In the genomic region with DNA sequence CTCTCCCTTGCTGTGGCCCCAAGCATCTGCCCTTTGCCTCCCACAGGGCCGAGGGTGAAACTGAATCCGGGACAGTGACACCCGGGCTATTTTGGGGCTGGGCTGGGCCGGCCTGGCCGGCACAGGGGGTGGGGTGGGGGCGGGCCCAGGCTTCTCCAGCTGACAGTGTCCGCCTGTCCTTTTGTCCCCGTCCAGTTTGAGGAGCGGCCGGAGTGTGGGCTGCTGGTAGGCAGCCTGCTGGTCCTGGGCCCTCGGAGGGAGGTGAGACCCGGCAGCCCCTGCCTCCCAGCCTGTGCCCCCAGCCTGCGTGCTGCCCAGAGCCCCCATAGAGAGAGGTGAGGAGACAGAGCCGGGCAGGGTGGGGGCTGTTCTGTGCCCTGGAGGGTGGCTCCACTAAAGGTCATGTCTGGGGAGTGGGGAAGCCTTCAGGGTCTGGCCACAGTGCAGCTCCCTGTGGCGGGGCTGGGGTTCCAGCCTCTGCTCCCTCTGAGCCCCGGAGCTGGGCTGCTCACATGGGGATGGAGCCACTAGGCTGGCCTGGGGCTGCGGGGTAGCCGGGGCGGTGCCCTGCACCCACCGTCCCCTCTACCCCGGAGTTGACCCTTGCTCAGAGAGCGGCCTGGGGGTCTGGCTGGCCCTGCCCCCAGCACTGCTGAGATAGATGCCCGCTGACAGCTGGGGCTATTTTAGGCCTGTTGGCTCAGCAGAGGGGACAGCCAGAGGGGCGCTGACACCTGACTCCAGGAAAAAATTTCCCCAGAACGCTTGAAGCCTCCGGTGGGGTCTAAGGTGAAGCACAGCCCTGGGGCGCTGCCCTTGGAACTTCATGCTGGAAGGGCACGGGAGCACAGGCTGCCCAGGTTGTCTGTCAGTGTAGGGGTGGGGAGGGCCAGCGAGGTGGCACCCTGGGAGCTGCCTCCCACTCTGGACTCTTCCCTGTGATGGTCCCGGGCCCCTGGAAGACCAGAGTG, we compare ENCODE assay signal across 10 cellular contexts. TPM values are rescaled to one million over a fixed set of nuclear protein-coding genes. Genes with fewer than 3 reads are reported as not detected.
DNase-seq lines count a peak whose midpoint lies in the region; ATAC-seq and TF ChIP-seq lines count a peak whose summit lies in the region.
"Had no signal": no experiment of that assay in that cellular context is flagged by ENCODE, and none has a peak within 500 bp of the region (broad histone marks: within the 10 kb centered on the region; RNA-seq: fewer than 3 reads in every experiment).

Gene OBSCN (plus strand): TSS at position 194 of the 971 bp plus-strand sequence. CDS start 3,740 bp downstream, outside the sequence.

- no peak within 1 kb of the TSS for H3K27ac ChIP-seq in endodermal cell (ENCODE audit: low read depth, low read length)
- no peak within 1 kb of the TSS for H3K27ac ChIP-seq in tibial nerve
- H3K27ac ChIP-seq: KMS-11 had no signal

- peak; percentile 49 for DNase-seq in activated CD8-positive, alpha-beta memory T cell treated with anti-CD3 and anti-CD28 coated beads for 24 hours
- no peak for DNase-seq in activated CD8-positive, alpha-beta memory T cell treated with anti-CD3 and anti-CD28 coated beads, Interleukin-2, amount 10 ng/mL, durations not matched to agents 7 days and 5 days
- DNase-seq in endodermal cell: no peak
- no peak for DNase-seq in tibial nerve (ENCODE audit: low spot score in 2 of 2)
- no peak for DNase-seq in stimulated activated CD4-positive, alpha-beta T cell treated with anti-CD3 and anti-CD28 coated beads, Interleukin-1b, Interleukin-23, amount 100 ng/mL, for 48 hours
- no peak for DNase-seq in NCI-H2196 treated with DMSO at 0.1 percent for 48 hours (lab: John Stamatoyannopoulos, UW; ENCODE audit: unreplicated experiment)
- DNase-seq: ACHN had no signal

- no peak within 1 kb of the TSS for H3K4me3 Mint-ChIP-seq in activated CD8-positive, alpha-beta memory T cell treated with anti-CD3 and anti-CD28 coated beads, Interleukin-2, amount 10 ng/mL, durations not matched to agents 7 days and 5 days
- H3K4me3 Mint-ChIP-seq in endodermal cell: no peak within 1 kb of the TSS

- H3K36me3 Mint-ChIP-seq in activated CD8-positive, alpha-beta memory T cell treated with anti-CD3 and anti-CD28 coated beads, Interleukin-2, amount 10 ng/mL, durations not matched to agents 7 days and 5 days: no peaks in the 10 kb centered on the region
- no peaks in the 10 kb centered on the region for H3K36me3 Mint-ChIP-seq in endodermal cell (ENCODE audit: low read depth)

- H3K4me1 ChIP-seq in endodermal cell (ENCODE audit: control insufficient read depth, insufficient read depth, low read length): peaks cover 5% of the 10 kb centered on the region
- H3K4me1 ChIP-seq in mononuclear cell (ENCODE audit: insufficient read depth, low read length): no peaks in the 10 kb centered on the region
- peaks cover 0 to 9% (median 4%) of the 10 kb centered on the region in 4 donors for H3K4me1 ChIP-seq in tibial nerve

- H3K9me3 Mint-ChIP-seq in activated CD8-positive, alpha-beta memory T cell treated with anti-CD3 and anti-CD28 coated beads, Interleukin-2, amount 10 ng/mL, durations not matched to agents 7 days and 5 days (ENCODE audit: low read depth): no peaks in the 10 kb centered on the region
- peaks cover 2% of the 10 kb centered on the region for H3K9me3 Mint-ChIP-seq in endodermal cell

- 54 to 83% methylated on average over 7 to 30 of the region's 30 CpGs for WGBS in endodermal cell (ENCODE audit: insufficient coverage in 1 of 2, insufficient read length in 1 of 2), 2 experiments
- WGBS in tibial nerve, 2 donors: 44 to 60% methylated on average over 12 to 14 of the region's 30 CpGs

- H3K4me3 ChIP-seq in endodermal cell (ENCODE audit: low read length) (no peak within 1 kb of the TSS), mononuclear cell (ENCODE audit: low read length) (no peak within 1 kb of the TSS), tibial nerve (no peak within 1 kb of the TSS)

- H3K36me3 ChIP-seq in endodermal cell (ENCODE audit: control insufficient read depth, insufficient read depth, low read length): no peaks in the 10 kb centered on the region
- H3K36me3 ChIP-seq in tibial nerve: no peaks in the 10 kb centered on the region

- ATAC-seq in activated CD8-positive, alpha-beta memory T cell treated with anti-CD3 and anti-CD28 coated beads, Interleukin-2, amount 10 ng/mL, durations not matched to agents 7 days and 5 days: no peak
- ATAC-seq in HG02763 (IDR thresholded peaks at IDR 0.05; ENCODE audit: unreplicated experiment): no peak

- no peak within 1 kb of the TSS for H3K9ac ChIP-seq in endodermal cell (ENCODE audit: extremely low read depth, low read length, poor library complexity, severe bottlenecking)
- H3K9ac ChIP-seq: KMS-11 had no signal

- no peak for TF ChIP-seq EP300 in tibial nerve (IDR thresholded peaks at IDR 0.05)

- no peaks in the 10 kb centered on the region for H3K4me1 Mint-ChIP-seq in activated CD8-positive, alpha-beta memory T cell treated with anti-CD3 and anti-CD28 coated beads, Interleukin-2, amount 10 ng/mL, durations not matched to agents 7 days and 5 days
- peaks cover 3% of the 10 kb centered on the region for H3K4me1 Mint-ChIP-seq in endodermal cell

- no peaks in the 10 kb centered on the region for H3K9me3 ChIP-seq in endodermal cell (ENCODE audit: control insufficient read depth, low read length)
- no peaks in the 10 kb centered on the region for H3K9me3 ChIP-seq in mononuclear cell (ENCODE audit: low read depth, low read length)
- H3K9me3 ChIP-seq in tibial nerve: no peaks in the 10 kb centered on the region

- TF ChIP-seq POLR2A in tibial nerve (IDR thresholded peaks at IDR 0.05): no peak

- CTCF ChIA-PET in activated CD8-positive, alpha-beta memory T cell treated with anti-CD3 and anti-CD28 coated beads, Interleukin-2, amount 10 ng/mL, durations not matched to agents 7 days and 5 days (lab: Charles Lee): no interaction called here

- H3K27me3 ChIP-seq in endodermal cell (ENCODE audit: control insufficient read depth, insufficient read depth, low read length, poor library complexity, severe bottlenecking) (peaks cover 12% of the 10 kb centered on the region), mononuclear cell (ENCODE audit: insufficient read depth, low read length) (no peaks in the 10 kb centered on the region), tibial nerve (peaks cover 0 to 24% of the 10 kb centered on the region in 2 donors)

- TF ChIP-seq CTCF in endodermal cell (conservative IDR thresholded peaks at IDR 0.05) (no peak), tibial nerve (IDR thresholded peaks at IDR 0.05) (no peak)

- H3K27me3 Mint-ChIP-seq in activated CD8-positive, alpha-beta memory T cell treated with anti-CD3 and anti-CD28 coated beads, Interleukin-2, amount 10 ng/mL, durations not matched to agents 7 days and 5 days: no peaks in the 10 kb centered on the region
- peaks cover 55% of the 10 kb centered on the region for H3K27me3 Mint-ChIP-seq in endodermal cell (ENCODE audit: insufficient read depth)

- H3K27ac Mint-ChIP-seq in activated CD8-positive, alpha-beta memory T cell treated with anti-CD3 and anti-CD28 coated beads, Interleukin-2, amount 10 ng/mL, durations not matched to agents 7 days and 5 days: no peak within 1 kb of the TSS
- H3K27ac Mint-ChIP-seq in endodermal cell: no peak within 1 kb of the TSS

RNA-seq across cellular contexts. Expression of gene OBSCN, which starts in this region (rescaled TPM):
- total RNA-seq in activated CD8-positive, alpha-beta memory T cell treated with anti-CD3 and anti-CD28 coated beads, Interleukin-2, amount 10 ng/mL, durations not matched to agents 7 days and 5 days: 10 to 100 TPM in 1 of 2 experiments, 1 to 10 TPM in 1; 5.7 to 10.4 TPM
- total RNA-seq in endodermal cell: 10 to 100 TPM; 53.7 to 68.9 TPM
- polyA plus RNA-seq in endodermal cell (2013, experiment 1 of 2): 17.7 TPM
- 15.0 TPM for polyA plus RNA-seq in endodermal cell (2013, experiment 2 of 2)
- total RNA-seq in mononuclear cell: 26.3 TPM
- 10 to 100 TPM in 3 of 4 donors, 1 to 10 TPM in 1; 8.5 to 22.6 (median 19.0) TPM for total RNA-seq in tibial nerve
